ENCODE assay signal across 19 cellular contexts in genomic region chr15:98958918-98959639, GRCh38. TPM values are rescaled to one million over a fixed set of nuclear protein-coding genes. Genes with fewer than 3 reads are reported as not detected.
DNase-seq lines count a peak whose midpoint lies in the region; ATAC-seq and TF ChIP-seq lines count a peak whose summit lies in the region.
"Had no signal": no experiment of that assay in that cellular context is flagged by ENCODE, and none has a peak within 500 bp of the region (broad histone marks: within the 10 kb centered on the region; RNA-seq: fewer than 3 reads in every experiment).

No MANE protein-coding gene starts in this region.

- no peaks in the 10 kb centered on the region for H3K9me3 ChIP-seq in ascending aorta

- H3K27ac ChIP-seq in ascending aorta = peak overlapping the region; percentile 4 to 14
- H3K27ac ChIP-seq: SJSA1 had no signal

- H3K27me3 ChIP-seq in ascending aorta = no peaks in the 10 kb centered on the region
- H3K27me3 ChIP-seq: SJSA1 had no signal

- peaks cover 8% of the 10 kb centered on the region for H3K9me3 Mint-ChIP-seq in activated CD4-positive, alpha-beta T cell treated with anti-CD3 and anti-CD28 coated beads for 36 hours (ENCODE audit: low read depth)
- no peaks in the 10 kb centered on the region for H3K9me3 Mint-ChIP-seq in natural killer cell treated with Interleukin-12 subunit alpha and Interleukin-12 subunit beta and Interleukin-15 and Interleukin-18, amount 100 ng/mL, for 72 hours
- peaks cover 2% of the 10 kb centered on the region for H3K9me3 Mint-ChIP-seq in stimulated activated effector memory CD8-positive, alpha-beta T cell treated with anti-CD3 and anti-CD28 coated beads, Interleukin-12 subunit alpha, Interleukin-12 subunit beta, amount 100 ng/mL, for 72 hours

- POLR2A ChIA-PET in activated CD4-positive, alpha-beta T cell treated with anti-CD3 and anti-CD28 coated beads for 36 hours (lab: Charles Lee) = no interaction called here

- DNase-seq in activated CD4-positive, alpha-beta T cell treated with anti-CD3 and anti-CD28 coated beads for 36 hours = no peak
- DNase-seq in activated CD4-positive, alpha-beta T cell treated with anti-CD3 and anti-CD28 coated beads, Interleukin-2, amount 50 U/mL, for 4 hours = no peak
- DNase-seq in ascending aorta (ENCODE audit: low spot score in 2 of 2) = no peak
- no peak for DNase-seq in natural killer cell treated with Interleukin-12 subunit alpha and Interleukin-12 subunit beta and Interleukin-15 and Interleukin-18, amount 100 ng/mL, for 72 hours (ENCODE audit: low spot score)
- no peak for DNase-seq in stimulated activated effector memory CD8-positive, alpha-beta T cell treated with anti-CD3 and anti-CD28 coated beads, Interleukin-12 subunit alpha, Interleukin-12 subunit beta, amount 100 ng/mL, for 72 hours (ENCODE audit: low spot score in 2 of 2)
- no peak for DNase-seq in GOT3 (lab: John Stamatoyannopoulos, UW)
- DNase-seq in stimulated activated naive CD8-positive, alpha-beta T cell treated with anti-CD3 and anti-CD28 coated beads, Interleukin-15, Interleukin-2, amounts not matched to agents 100 U/mL and 50 U/mL, for 24 hours = no peak
- DNase-seq in glomerular visceral epithelial cell (ENCODE audit: extremely low spot score) = no peak
- DNase-seq: 8988T, DMS 273 treated with DMSO at 0.1 percent for 48 hours, HCEC 1CT, NCI-H1105 treated with DMSO at 0.1 percent for 48 hours, NCI-H1694, NCI-H2081 treated with DMSO at 0.1 percent for 48 hours, NCI-H748 treated with DMSO at 0.1 percent for 48 hours, PC-3 had no signal

- peaks cover 6 to 21% of the 10 kb centered on the region in 2 donors for H3K4me1 ChIP-seq in ascending aorta

- H3K36me3 Mint-ChIP-seq in activated CD4-positive, alpha-beta T cell treated with anti-CD3 and anti-CD28 coated beads for 36 hours (ENCODE audit: low read depth) = peaks cover 58% of the 10 kb centered on the region
- peaks cover 7% of the 10 kb centered on the region for H3K36me3 Mint-ChIP-seq in natural killer cell treated with Interleukin-12 subunit alpha and Interleukin-12 subunit beta and Interleukin-15 and Interleukin-18, amount 100 ng/mL, for 72 hours
- no peaks in the 10 kb centered on the region for H3K36me3 Mint-ChIP-seq in stimulated activated effector memory CD8-positive, alpha-beta T cell treated with anti-CD3 and anti-CD28 coated beads, Interleukin-12 subunit alpha, Interleukin-12 subunit beta, amount 100 ng/mL, for 72 hours

- H3K27ac Mint-ChIP-seq in activated CD4-positive, alpha-beta T cell treated with anti-CD3 and anti-CD28 coated beads for 36 hours = peak overlapping the region; percentile 6
- no peak overlapping the region for H3K27ac Mint-ChIP-seq in natural killer cell treated with Interleukin-12 subunit alpha and Interleukin-12 subunit beta and Interleukin-15 and Interleukin-18, amount 100 ng/mL, for 72 hours
- H3K27ac Mint-ChIP-seq in stimulated activated effector memory CD8-positive, alpha-beta T cell treated with anti-CD3 and anti-CD28 coated beads, Interleukin-12 subunit alpha, Interleukin-12 subunit beta, amount 100 ng/mL, for 72 hours = peak overlapping the region; percentile 9
- H3K27ac Mint-ChIP-seq: B cell had no signal

- CTCF ChIA-PET in activated CD4-positive, alpha-beta T cell treated with anti-CD3 and anti-CD28 coated beads for 36 hours (lab: Charles Lee) = no interaction called here

- H3K36me3 ChIP-seq in ascending aorta = peaks cover 60 to 74% of the 10 kb centered on the region in 2 donors

- no peaks in the 10 kb centered on the region for H3K27me3 Mint-ChIP-seq in activated CD4-positive, alpha-beta T cell treated with anti-CD3 and anti-CD28 coated beads for 36 hours
- no peaks in the 10 kb centered on the region for H3K27me3 Mint-ChIP-seq in natural killer cell treated with Interleukin-12 subunit alpha and Interleukin-12 subunit beta and Interleukin-15 and Interleukin-18, amount 100 ng/mL, for 72 hours
- H3K27me3 Mint-ChIP-seq: B cell had no signal

- TF ChIP-seq CTCF in ascending aorta (IDR thresholded peaks at IDR 0.05) = no peak

- intact Hi-C loops in activated CD4-positive, alpha-beta T cell treated with anti-CD3 and anti-CD28 coated beads for 36 hours (cut with DNase I, micrococcal nuclease) = loop anchor here in 1 of 2 experiments (10.0 kb wide), 1 partner anchor 96 kb away; no protein-coding TSS in a partner anchor
- intact Hi-C loops in ascending aorta (cut with DNase I) = no loop called here

- H3K4me3 Mint-ChIP-seq in activated CD4-positive, alpha-beta T cell treated with anti-CD3 and anti-CD28 coated beads for 36 hours = no peak overlapping the region
- no peak overlapping the region for H3K4me3 Mint-ChIP-seq in natural killer cell treated with Interleukin-12 subunit alpha and Interleukin-12 subunit beta and Interleukin-15 and Interleukin-18, amount 100 ng/mL, for 72 hours
- no peak overlapping the region for H3K4me3 Mint-ChIP-seq in stimulated activated effector memory CD8-positive, alpha-beta T cell treated with anti-CD3 and anti-CD28 coated beads, Interleukin-12 subunit alpha, Interleukin-12 subunit beta, amount 100 ng/mL, for 72 hours
- H3K4me3 Mint-ChIP-seq: B cell had no signal

- ATAC-seq in activated CD4-positive, alpha-beta T cell treated with anti-CD3 and anti-CD28 coated beads for 36 hours = no peak
- peak; percentile 15 to 43 for ATAC-seq in natural killer cell treated with Interleukin-12 subunit alpha and Interleukin-12 subunit beta and Interleukin-15 and Interleukin-18, amount 100 ng/mL, for 72 hours
- no peak for ATAC-seq in stimulated activated effector memory CD8-positive, alpha-beta T cell treated with anti-CD3 and anti-CD28 coated beads, Interleukin-12 subunit alpha, Interleukin-12 subunit beta, amount 100 ng/mL, for 72 hours
- ATAC-seq in stimulated activated naive CD8-positive, alpha-beta T cell treated with anti-CD3 and anti-CD28 coated beads, Interleukin-15, Interleukin-2, amounts not matched to agents 100 U/mL and 50 U/mL, for 24 hours = no peak
- ATAC-seq: PC-3 had no signal

- H3K4me1 Mint-ChIP-seq in activated CD4-positive, alpha-beta T cell treated with anti-CD3 and anti-CD28 coated beads for 36 hours = no peaks in the 10 kb centered on the region
- H3K4me1 Mint-ChIP-seq in natural killer cell treated with Interleukin-12 subunit alpha and Interleukin-12 subunit beta and Interleukin-15 and Interleukin-18, amount 100 ng/mL, for 72 hours (ENCODE audit: low read depth in 2 of 2) = peaks cover 0 to 33% of the 10 kb centered on the region in 2 donors
- no peaks in the 10 kb centered on the region for H3K4me1 Mint-ChIP-seq in stimulated activated effector memory CD8-positive, alpha-beta T cell treated with anti-CD3 and anti-CD28 coated beads, Interleukin-12 subunit alpha, Interleukin-12 subunit beta, amount 100 ng/mL, for 72 hours
- H3K4me1 Mint-ChIP-seq: B cell had no signal

- no peak overlapping the region for H3K4me3 ChIP-seq in ascending aorta
- H3K4me3 ChIP-seq: SJSA1 had no signal

RNA-seq across cellular contexts. Expression of gene PGPEP1L, which starts 48.5 kb away (rescaled TPM):
- not detected for total RNA-seq in activated CD4-positive, alpha-beta T cell treated with anti-CD3 and anti-CD28 coated beads for 36 hours
- total RNA-seq in ascending aorta = not detected
- not detected for total RNA-seq in natural killer cell treated with Interleukin-12 subunit alpha and Interleukin-12 subunit beta and Interleukin-15 and Interleukin-18, amount 100 ng/mL, for 72 hours
- total RNA-seq: B cell, NCI-H460, PC-3, SJSA1 had no signal

Comparison
In these comparisons a context has a peak if more than half of its experiments do, and no peak if none do; other contexts are left out.
1. ATAC-seq: peak in natural killer cell treated with Interleukin-12 subunit alpha and Interleukin-12 subunit beta and Interleukin-15 and Interleukin-18, amount 100 ng/mL, for 72 hours (2 of 2); none in activated CD4-positive, alpha-beta T cell treated with anti-CD3 and anti-CD28 coated beads for 36 hours (single experiment), stimulated activated effector memory CD8-positive, alpha-beta T cell treated with anti-CD3 and anti-CD28 coated beads, Interleukin-12 subunit alpha, Interleukin-12 subunit beta, amount 100 ng/mL, for 72 hours (single experiment) and stimulated activated naive CD8-positive, alpha-beta T cell treated with anti-CD3 and anti-CD28 coated beads, Interleukin-15, Interleukin-2, amounts not matched to agents 100 U/mL and 50 U/mL, for 24 hours (single experiment).
2. H3K27ac Mint-ChIP-seq: peak in activated CD4-positive, alpha-beta T cell treated with anti-CD3 and anti-CD28 coated beads for 36 hours (single experiment) and stimulated activated effector memory CD8-positive, alpha-beta T cell treated with anti-CD3 and anti-CD28 coated beads, Interleukin-12 subunit alpha, Interleukin-12 subunit beta, amount 100 ng/mL, for 72 hours (single experiment); none in natural killer cell treated with Interleukin-12 subunit alpha and Interleukin-12 subunit beta and Interleukin-15 and Interleukin-18, amount 100 ng/mL, for 72 hours (0 of 2).